Comparison of ENCODE assay signal across 11 cellular contexts in genomic region chr5:140111859-140112551, GRCh38. TPM values are rescaled to one million over a fixed set of nuclear protein-coding genes. Genes with fewer than 3 reads are reported as not detected.
DNase-seq lines count a peak whose midpoint lies in the region; ATAC-seq and TF ChIP-seq lines count a peak whose summit lies in the region.
"Had no signal": no experiment of that assay in that cellular context is flagged by ENCODE, and none has a peak within 500 bp of the region (broad histone marks: within the 10 kb centered on the region; RNA-seq: fewer than 3 reads in every experiment).

No MANE protein-coding gene starts in this region.

- no peaks in the 10 kb centered on the region for H3K36me3 ChIP-seq in SK-N-MC (ENCODE audit: insufficient read depth, low read length)

- intact Hi-C loops in posterior vena cava (cut with DNase I), result no loop called here

- H3K9ac ChIP-seq in SK-N-MC (ENCODE audit: insufficient read length), result no peak overlapping the region

- peak overlapping the region; percentile 85 for H3K4me3 Mint-ChIP-seq in activated T-cell treated with anti-CD3 and anti-CD28 coated beads, Interleukin-2, amount 50 U/mL, for 4 hours
- peak overlapping the region; percentile 84 for H3K4me3 Mint-ChIP-seq in glutamatergic neuron (ENCODE audit: unreplicated experiment)

- no peaks in the 10 kb centered on the region for H3K9me3 ChIP-seq in SK-N-MC (ENCODE audit: low read depth, low read length)
- H3K9me3 ChIP-seq: body of pancreas had no signal

- ATAC-seq in activated T-cell treated with anti-CD3 and anti-CD28 coated beads, Interleukin-2, amount 50 U/mL, for 4 hours, result no peak
- ATAC-seq: body of pancreas had no signal

- H3K9me3 Mint-ChIP-seq in activated T-cell treated with anti-CD3 and anti-CD28 coated beads, Interleukin-2, amount 50 U/mL, for 4 hours, result no peaks in the 10 kb centered on the region
- peaks cover 9% of the 10 kb centered on the region for H3K9me3 Mint-ChIP-seq in glutamatergic neuron (ENCODE audit: unreplicated experiment)

- H3K27ac ChIP-seq in SK-N-MC (peak overlapping the region; percentile 43; the same call in 1 of the 2 replicates), substantia nigra (ENCODE audit: low read depth, low read length, poor library complexity, severe bottlenecking) (peak overlapping the region; percentile 35)
- H3K27ac ChIP-seq: C4-2B had no signal

- no peaks in the 10 kb centered on the region for H3K36me3 Mint-ChIP-seq in activated T-cell treated with anti-CD3 and anti-CD28 coated beads, Interleukin-2, amount 50 U/mL, for 4 hours (ENCODE audit: insufficient read depth)
- no peaks in the 10 kb centered on the region for H3K36me3 Mint-ChIP-seq in glutamatergic neuron (ENCODE audit: unreplicated experiment)

- H3K4me3 ChIP-seq in SK-N-MC, result peak overlapping the region; percentile 87
- H3K4me3 ChIP-seq: body of pancreas had no signal

- DNase-seq in activated T-cell treated with anti-CD3 and anti-CD28 coated beads, Interleukin-2, amount 50 U/mL, for 4 hours, result no peak
- DNase-seq in activated T-cell treated with anti-CD3 and anti-CD28 coated beads for 4 hours (no peak), SK-N-MC (ENCODE audit: low read depth, low spot score) (no peak), glutamatergic neuron (no peak), substantia nigra (lab: John Stamatoyannopoulos, UW) (no peak), NCI-H1436 treated with DMSO at 0.1 percent for 48 hours (lab: John Stamatoyannopoulos, UW) (no peak), posterior vena cava (ENCODE audit: low spot score) (no peak)
- DNase-seq in activated CD4-positive, CD25-positive, alpha-beta regulatory T cell (lab: John Stamatoyannopoulos, UW), result no peak
- DNase-seq: NCI-H226 had no signal

- H3K27me3 Mint-ChIP-seq in activated T-cell treated with anti-CD3 and anti-CD28 coated beads, Interleukin-2, amount 50 U/mL, for 4 hours (ENCODE audit: low read depth), result peaks cover 4% of the 10 kb centered on the region
- H3K27me3 Mint-ChIP-seq in glutamatergic neuron (ENCODE audit: unreplicated experiment), result peaks cover 18% of the 10 kb centered on the region

- no peak for TF ChIP-seq CTCF in glutamatergic neuron (IDR thresholded peaks at IDR 0.05; ENCODE audit: partially characterized antibody, unreplicated experiment)

- peaks cover 62% of the 10 kb centered on the region for H3K4me1 Mint-ChIP-seq in activated T-cell treated with anti-CD3 and anti-CD28 coated beads, Interleukin-2, amount 50 U/mL, for 4 hours (ENCODE audit: low read depth)
- H3K4me1 Mint-ChIP-seq in glutamatergic neuron (ENCODE audit: low read depth, unreplicated experiment), result peaks cover 6% of the 10 kb centered on the region

- H3K27ac Mint-ChIP-seq in glutamatergic neuron (ENCODE audit: unreplicated experiment), result no peak overlapping the region

RNA-seq across cellular contexts. Expression of gene PURA, which starts 1.9 kb away (rescaled TPM):
- 1 to 10 TPM; 9.8 to 9.9 (median 9.8) TPM for total RNA-seq in activated T-cell treated with anti-CD3 and anti-CD28 coated beads, Interleukin-2, amount 50 U/mL, for 4 hours
- 4.1 TPM for total RNA-seq in glutamatergic neuron (ENCODE audit: unreplicated experiment)
- total RNA-seq in posterior vena cava, result 10 to 100 TPM; 39.1 to 43.5 TPM

RNA-seq across cellular contexts. Expression of gene IGIP, which starts 13.7 kb away (rescaled TPM):
- total RNA-seq in activated T-cell treated with anti-CD3 and anti-CD28 coated beads, Interleukin-2, amount 50 U/mL, for 4 hours, result 1 to 10 TPM; 1.0 to 1.8 (median 1.5) TPM
- total RNA-seq in glutamatergic neuron (ENCODE audit: unreplicated experiment), result 0.98 TPM
- total RNA-seq in posterior vena cava, result 10 to 100 TPM; 21.3 to 26.6 TPM

Comparison
In these comparisons a context has a peak if more than half of its experiments do, and no peak if none do; other contexts are left out.
1. RNA of gene IGIP, which starts 13.7 kb away (total RNA-seq): 21.3 to 26.6 TPM in posterior vena cava; 1.0 to 1.8 TPM in activated T-cell treated with anti-CD3 and anti-CD28 coated beads, Interleukin-2, amount 50 U/mL, for 4 hours and 0.98 TPM in glutamatergic neuron (single experiment); every median in the first group is over 4 times any median in the second.